1 cellular context compared by ENCODE assay signal in the genomic region with DNA sequence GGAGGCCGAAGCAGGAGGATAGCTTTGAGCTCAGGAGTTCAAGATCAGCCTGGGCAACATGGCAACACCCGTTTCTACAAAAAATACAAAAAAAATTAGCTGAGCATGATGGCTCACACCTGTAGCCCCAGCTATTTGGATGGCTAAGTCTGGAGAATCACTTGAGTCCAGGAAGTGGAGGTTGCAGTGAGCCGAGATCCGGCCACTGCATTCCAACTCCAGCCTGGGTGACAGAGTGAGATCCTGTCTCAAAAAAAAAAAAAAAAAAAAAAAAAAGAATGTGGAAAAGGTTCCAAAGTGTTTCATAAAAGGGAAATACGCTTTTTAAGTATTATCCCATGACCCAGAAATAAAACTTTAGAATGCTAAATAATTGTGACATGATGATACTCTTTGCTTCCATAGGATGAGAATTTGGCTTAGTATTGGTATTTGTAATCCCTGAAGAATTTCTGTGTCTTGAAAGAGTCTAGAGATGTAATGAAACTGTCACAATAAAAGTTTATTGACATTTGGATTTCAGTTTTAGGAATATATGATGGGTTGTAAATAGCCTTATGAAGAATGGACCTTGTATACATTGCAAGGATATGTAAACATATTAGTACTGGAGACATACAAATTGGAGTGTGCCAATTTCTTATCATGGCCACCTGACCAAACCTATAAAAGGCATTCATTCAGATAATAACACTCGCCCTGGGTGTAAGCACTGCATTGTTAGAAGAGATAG.
TF ChIP-seq lines count a peak whose summit lies in the region.

No MANE protein-coding gene starts in this region.

TF ChIP-seq in SK-N-SH treated with all-trans-retinoic acid at 6 μM for 48 hours, 23 proteins besides CTCF, POLR2A, EP300 and RAD21 (continued from another document):
- TF ChIP-seq, protein P1, sequence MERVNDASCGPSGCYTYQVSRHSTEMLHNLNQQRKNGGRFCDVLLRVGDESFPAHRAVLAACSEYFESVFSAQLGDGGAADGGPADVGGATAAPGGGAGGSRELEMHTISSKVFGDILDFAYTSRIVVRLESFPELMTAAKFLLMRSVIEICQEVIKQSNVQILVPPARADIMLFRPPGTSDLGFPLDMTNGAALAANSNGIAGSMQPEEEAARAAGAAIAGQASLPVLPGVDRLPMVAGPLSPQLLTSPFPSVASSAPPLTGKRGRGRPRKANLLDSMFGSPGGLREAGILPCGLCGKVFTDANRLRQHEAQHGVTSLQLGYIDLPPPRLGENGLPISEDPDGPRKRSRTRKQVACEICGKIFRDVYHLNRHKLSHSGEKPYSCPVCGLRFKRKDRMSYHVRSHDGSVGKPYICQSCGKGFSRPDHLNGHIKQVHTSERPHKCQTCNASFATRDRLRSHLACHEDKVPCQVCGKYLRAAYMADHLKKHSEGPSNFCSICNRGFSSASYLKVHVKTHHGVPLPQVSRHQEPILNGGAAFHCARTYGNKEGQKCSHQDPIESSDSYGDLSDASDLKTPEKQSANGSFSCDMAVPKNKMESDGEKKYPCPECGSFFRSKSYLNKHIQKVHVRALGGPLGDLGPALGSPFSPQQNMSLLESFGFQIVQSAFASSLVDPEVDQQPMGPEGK (CRISPR knock-in tag; IDR thresholded peaks at IDR 0.05; ENCODE audit: borderline replicate concordance) = no peak
- TF ChIP-seq, protein P2, sequence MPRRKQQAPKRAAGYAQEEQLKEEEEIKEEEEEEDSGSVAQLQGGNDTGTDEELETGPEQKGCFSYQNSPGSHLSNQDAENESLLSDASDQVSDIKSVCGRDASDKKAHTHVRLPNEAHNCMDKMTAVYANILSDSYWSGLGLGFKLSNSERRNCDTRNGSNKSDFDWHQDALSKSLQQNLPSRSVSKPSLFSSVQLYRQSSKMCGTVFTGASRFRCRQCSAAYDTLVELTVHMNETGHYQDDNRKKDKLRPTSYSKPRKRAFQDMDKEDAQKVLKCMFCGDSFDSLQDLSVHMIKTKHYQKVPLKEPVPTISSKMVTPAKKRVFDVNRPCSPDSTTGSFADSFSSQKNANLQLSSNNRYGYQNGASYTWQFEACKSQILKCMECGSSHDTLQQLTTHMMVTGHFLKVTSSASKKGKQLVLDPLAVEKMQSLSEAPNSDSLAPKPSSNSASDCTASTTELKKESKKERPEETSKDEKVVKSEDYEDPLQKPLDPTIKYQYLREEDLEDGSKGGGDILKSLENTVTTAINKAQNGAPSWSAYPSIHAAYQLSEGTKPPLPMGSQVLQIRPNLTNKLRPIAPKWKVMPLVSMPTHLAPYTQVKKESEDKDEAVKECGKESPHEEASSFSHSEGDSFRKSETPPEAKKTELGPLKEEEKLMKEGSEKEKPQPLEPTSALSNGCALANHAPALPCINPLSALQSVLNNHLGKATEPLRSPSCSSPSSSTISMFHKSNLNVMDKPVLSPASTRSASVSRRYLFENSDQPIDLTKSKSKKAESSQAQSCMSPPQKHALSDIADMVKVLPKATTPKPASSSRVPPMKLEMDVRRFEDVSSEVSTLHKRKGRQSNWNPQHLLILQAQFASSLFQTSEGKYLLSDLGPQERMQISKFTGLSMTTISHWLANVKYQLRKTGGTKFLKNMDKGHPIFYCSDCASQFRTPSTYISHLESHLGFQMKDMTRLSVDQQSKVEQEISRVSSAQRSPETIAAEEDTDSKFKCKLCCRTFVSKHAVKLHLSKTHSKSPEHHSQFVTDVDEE (CRISPR knock-in tag; IDR thresholded peaks at IDR 0.05) = no peak
- no peak for TF ChIP-seq CSDC2 (CRISPR knock-in tag; IDR thresholded peaks at IDR 0.05)
- no peak for TF ChIP-seq RARB (CRISPR knock-in tag; IDR thresholded peaks at IDR 0.05)
- TF ChIP-seq ZFP3 (CRISPR knock-in tag; IDR thresholded peaks at IDR 0.05) = no peak
- no peak for TF ChIP-seq SNAI2 (CRISPR knock-in tag; IDR thresholded peaks at IDR 0.05)
- no peak for TF ChIP-seq ZFP30 (CRISPR knock-in tag; IDR thresholded peaks at IDR 0.05)
TF ChIP-seq in SK-N-SH treated with all-trans-retinoic acid at 6 μM for 48 hours: peak in this region for 0.
